Comparison of ENCODE assay signal across 9 cellular contexts in genomic region chr6:145967549-145967948, GRCh38.
"Had no signal": no experiment of that assay in that cellular context is flagged by ENCODE, and none has a peak within 500 bp of the region (broad histone marks: within the 10 kb centered on the region; RNA-seq: fewer than 3 reads in every experiment).

No MANE protein-coding gene starts in this region.

- H3K4me3 ChIP-seq: GM23248, HAP-1 had no signal

- DNase-seq: GM23248, GOT3, H7, HFFc6, IMR-90, KBM-7 had no signal

- H3K9me3 ChIP-seq: HAP-1 had no signal

- ATAC-seq: HCT116 had no signal

- H3K27ac ChIP-seq: GM23248, HL-60 had no signal
